Comparison of ENCODE assay signal across 10 cellular contexts in genomic region chr14:43022094-43022800, GRCh38.
"Had no signal": no experiment of that assay in that cellular context is flagged by ENCODE, and none has a peak within 500 bp of the region (broad histone marks: within the 10 kb centered on the region; RNA-seq: fewer than 3 reads in every experiment).

No MANE protein-coding gene starts in this region.

- H3K9me3 ChIP-seq: HAP-1 had no signal

- H3K4me3 ChIP-seq: GM23248, HAP-1, K562 had no signal

- H3K27ac Mint-ChIP-seq: HFFc6 had no signal

- DNase-seq: GM23248, GOT3, H7, HFFc6, IMR-90, KG1 had no signal

- H3K27ac ChIP-seq: GM23248, HL-60 had no signal

- H2AFZ ChIP-seq: GM23248 had no signal

- H3K9ac ChIP-seq: GM23248 had no signal

- FAIRE-seq: K562 had no signal

- H3K36me3 ChIP-seq: HAP-1 had no signal

- H3K4me3 Mint-ChIP-seq: HFFc6 had no signal

- ATAC-seq: HCT116, K562 had no signal

- H3K4me1 ChIP-seq: HAP-1 had no signal
